In genomic region chr5:91381774-91382492, GRCh38 we compare ENCODE assay signal across 8 cellular contexts. TPM values are rescaled to one million over a fixed set of nuclear protein-coding genes. Genes with fewer than 3 reads are reported as not detected.
DNase-seq lines count a peak whose midpoint lies in the region; ATAC-seq and TF ChIP-seq lines count a peak whose summit lies in the region.

No MANE protein-coding gene starts in this region.

- no peaks in the 10 kb centered on the region for H3K27me3 ChIP-seq in GM23338 (ENCODE audit: insufficient read depth)
- H3K27me3 ChIP-seq in hepatocyte: no peaks in the 10 kb centered on the region

- no peaks in the 10 kb centered on the region for H4K20me1 ChIP-seq in GM23338 (replicated peaks; ENCODE audit: insufficient read depth)
- no peaks in the 10 kb centered on the region for H4K20me1 ChIP-seq in hepatocyte (ENCODE audit: insufficient read depth, poor library complexity, severe bottlenecking)

- no peaks in the 10 kb centered on the region for H3F3A ChIP-seq in GM23338 (replicated peaks; ENCODE audit: low read depth)

- peaks cover 25% of the 10 kb centered on the region for H3K27me3 Mint-ChIP-seq in GM23338 (ENCODE audit: insufficient read depth, low read depth, poor library complexity)
- H3K27me3 Mint-ChIP-seq in T-helper 1 cell treated with Interleukin-12 subunit alpha and Interleukin-12 subunit beta and Interleukin-4 antibody, amounts not matched to agents 30 μg/mL and 1 μg/mL, for 36 hours (ENCODE audit: low read depth): no peaks in the 10 kb centered on the region

- peaks cover 30% of the 10 kb centered on the region; the same call in 2 of the 3 replicates for H3K36me3 Mint-ChIP-seq in GM23338 (ENCODE audit: low read depth)
- H3K36me3 Mint-ChIP-seq in T-helper 1 cell treated with Interleukin-12 subunit alpha and Interleukin-12 subunit beta and Interleukin-4 antibody, amounts not matched to agents 30 μg/mL and 1 μg/mL, for 36 hours (ENCODE audit: low read depth): peaks cover 8% of the 10 kb centered on the region

- in situ Hi-C loops in astrocyte of the cerebellum (cut with HindIII; ENCODE audit: low sequenced_read_pairs): loop anchor here (5.0 to 25.0 kb wide), 2 partner anchors 285 to 520 kb away; no protein-coding TSS in a partner anchor

- peak overlapping the region; percentile 69 for H3K4me3 ChIP-seq in GM23338
- peak overlapping the region; percentile 93 for H3K4me3 ChIP-seq in astrocyte of the cerebellum (ENCODE audit: low read depth, low read length)
- H3K4me3 ChIP-seq in hepatocyte: peak overlapping the region; percentile 48

- no peaks in the 10 kb centered on the region for H3K9me3 ChIP-seq in hepatocyte (ENCODE audit: low read depth)

- under 1% methylated on average over 11 of the region's 11 CpGs for WGBS in hepatocyte (ENCODE audit: low lambda C conversion rate, missing lambda C conversion rate)

- H3K9me2 ChIP-seq in GM23338 (ENCODE audit: insufficient read depth): no peaks in the 10 kb centered on the region
- H3K9me2 ChIP-seq in hepatocyte (replicated peaks; ENCODE audit: insufficient read depth): no peaks in the 10 kb centered on the region

- DNase-seq in COR-L47 (lab: John Stamatoyannopoulos, UW): peak; percentile 87
- DNase-seq in GM23338 (ENCODE audit: low spot score): peak; percentile 90
- peak; percentile 25 for DNase-seq in NCI-H1436 treated with DMSO at 0.1 percent for 48 hours (lab: John Stamatoyannopoulos, UW)
- DNase-seq in astrocyte of the cerebellum (ENCODE audit: low read depth): peak; percentile 72
- peak; percentile 92 for DNase-seq in hepatocyte (ENCODE audit: low spot score)
- DNase-seq in renal cortical epithelial cell (ENCODE audit: low read depth): peak; percentile 80
- DNase-seq in HK-2 (ENCODE audit: unreplicated experiment): no peak

- H3K4me3 Mint-ChIP-seq in GM23338: peak overlapping the region; percentile 90
- H3K4me3 Mint-ChIP-seq in T-helper 1 cell treated with Interleukin-12 subunit alpha and Interleukin-12 subunit beta and Interleukin-4 antibody, amounts not matched to agents 30 μg/mL and 1 μg/mL, for 36 hours: peak overlapping the region; percentile 99

- H3K4me1 Mint-ChIP-seq in GM23338: peaks cover 16% of the 10 kb centered on the region
- peaks cover 35% of the 10 kb centered on the region for H3K4me1 Mint-ChIP-seq in T-helper 1 cell treated with Interleukin-12 subunit alpha and Interleukin-12 subunit beta and Interleukin-4 antibody, amounts not matched to agents 30 μg/mL and 1 μg/mL, for 36 hours (ENCODE audit: low read depth)

- H3K9me3 Mint-ChIP-seq in GM23338: no peaks in the 10 kb centered on the region
- H3K9me3 Mint-ChIP-seq in T-helper 1 cell treated with Interleukin-12 subunit alpha and Interleukin-12 subunit beta and Interleukin-4 antibody, amounts not matched to agents 30 μg/mL and 1 μg/mL, for 36 hours: no peaks in the 10 kb centered on the region

- H2AFZ ChIP-seq in GM23338 (no peak overlapping the region), hepatocyte (no peak overlapping the region)

- H3K27ac ChIP-seq in GM23338 (ENCODE audit: low read depth): peak overlapping the region; percentile 94
- peak overlapping the region; percentile 100 for H3K27ac ChIP-seq in hepatocyte

- H3K79me2 ChIP-seq in GM23338 (replicated peaks; ENCODE audit: insufficient read depth) (peaks cover 10% of the 10 kb centered on the region), hepatocyte (peaks cover 43% of the 10 kb centered on the region)

- peak; percentile 19 for ATAC-seq in GM23338

- no peak for TF ChIP-seq CTCF in GM23338 (conservative IDR thresholded peaks at IDR 0.05; ENCODE audit: low read depth in 2 of 2)
- TF ChIP-seq CTCF in astrocyte of the cerebellum (IDR thresholded peaks at IDR 0.05; ENCODE audit: low read depth, low read length, missing control alignments): no peak
- no peak for TF ChIP-seq CTCF in hepatocyte (IDR thresholded peaks at IDR 0.05; ENCODE audit: poor library complexity)

- H3K4me1 ChIP-seq in GM23338 (ENCODE audit: insufficient read depth) (peaks cover 12% of the 10 kb centered on the region; the same call in 1 of the 2 replicates), hepatocyte (ENCODE audit: insufficient read depth) (no peaks in the 10 kb centered on the region)

- H3K4me2 ChIP-seq in GM23338 (peak overlapping the region; percentile 79), hepatocyte (peak overlapping the region; percentile 71)

- H3K36me3 ChIP-seq in GM23338 (ENCODE audit: insufficient read depth) (no peaks in the 10 kb centered on the region), hepatocyte (replicated peaks; ENCODE audit: insufficient read depth, low read depth) (no peaks in the 10 kb centered on the region)

- peak overlapping the region; percentile 99 for H3K27ac Mint-ChIP-seq in GM23338
- H3K27ac Mint-ChIP-seq in T-helper 1 cell treated with Interleukin-12 subunit alpha and Interleukin-12 subunit beta and Interleukin-4 antibody, amounts not matched to agents 30 μg/mL and 1 μg/mL, for 36 hours: peak overlapping the region; percentile 100

TF ChIP-seq in GM23338, 12 proteins besides CTCF, POLR2A, EP300 and RAD21:
- 0 out of 2 replicates have a peak, but pooled peaks have one; percentile 10 for TF ChIP-seq CREB1 (CRISPR knock-in tag; IDR thresholded peaks at IDR 0.05; ENCODE audit: low read depth)
- no peak for TF ChIP-seq EZH2phosphoT487 (IDR thresholded peaks at IDR 0.05; ENCODE audit: unreplicated experiment)

RNA-seq across cellular contexts. Expression of gene ARRDC3, which starts 1.2 kb away (rescaled TPM):
- total RNA-seq in GM23338 (2014; rRNA removed; shearing (Covaris generic)): 13.6 and 16.5 TPM in 2 replicates
- 8.5 and 11.9 TPM in 2 replicates for polyA plus RNA-seq in GM23338 (2016; fragmentation: Nextera tagmentation; extraction: Ambion mirVana)
- 114 and 134 TPM in 2 replicates for total RNA-seq in hepatocyte
- polyA plus RNA-seq in hepatocyte: 53.7 and 58.0 TPM in 2 replicates
- 93.9 and 147 TPM in 2 replicates for total RNA-seq in renal cortical epithelial cell
